In genomic region chr5:133415506-133415905, GRCh38 we compare ENCODE assay signal across 26 cellular contexts.
"Had no signal": no experiment of that assay in that cellular context is flagged by ENCODE, and none has a peak within 500 bp of the region (broad histone marks: within the 10 kb centered on the region; RNA-seq: fewer than 3 reads in every experiment).

No MANE protein-coding gene starts in this region.

- H3K9me3 ChIP-seq: left ventricle myocardium inferior, ovary, right atrium auricular region, right lobe of liver, stomach, thoracic aorta, tibial artery, uterus had no signal

- DNase-seq: heart right ventricle; islet precursor cell; left ventricle myocardium inferior; mesendoderm; naive B cell; ovary; right lobe of liver; stimulated activated CD4-positive, alpha-beta T cell treated with anti-CD3 and anti-CD28 coated beads, Interleukin-1b, Interleukin-23, amount 100 ng/mL, for 48 hours; stimulated activated CD4-positive, alpha-beta T cell treated with anti-CD3 and anti-CD28 coated beads, Interleukin-2, amount 100 ng/mL, for 48 hours; stimulated activated CD4-positive, alpha-beta T cell treated with anti-CD3 and anti-CD28 coated beads, Interleukin-4, amount 100 ng/mL, for 4 hours; stimulated activated CD8-positive, alpha-beta memory T cell treated with anti-CD3 and anti-CD28 coated beads, Interleukin-4, amount 100 ng/mL, for 48 hours; stimulated activated naive CD8-positive, alpha-beta T cell treated with anti-CD3 and anti-CD28 coated beads, Interleukin-15, Interleukin-2, amounts not matched to agents 100 U/mL and 50 U/mL, for 24 hours; stomach; tibial artery; trophoblast cell; uterus had no signal

- H3K9me3 Mint-ChIP-seq: stimulated activated memory B cell treated with anti-CD40 and anti-IgM and Interleukin-4, amounts not matched to agents 10 μg/mL and 1 μg/mL and 100 μg/mL, for 72 hours had no signal

- H3K4me2 ChIP-seq: hepatocyte, smooth muscle cell had no signal

- ATAC-seq: heart right ventricle; right lobe of liver; stimulated activated memory B cell treated with anti-CD40 and anti-IgM and Interleukin-4, amounts not matched to agents 10 μg/mL and 1 μg/mL and 100 μg/mL, for 72 hours; stimulated activated naive CD8-positive, alpha-beta T cell treated with anti-CD3 and anti-CD28 coated beads, Interleukin-15, Interleukin-2, amounts not matched to agents 100 U/mL and 50 U/mL, for 24 hours had no signal

- H3K36me3 Mint-ChIP-seq: mesothelial cell of epicardium; stimulated activated memory B cell treated with anti-CD40 and anti-IgM and Interleukin-4, amounts not matched to agents 10 μg/mL and 1 μg/mL and 100 μg/mL, for 72 hours had no signal

- H2AFZ ChIP-seq: hepatocyte had no signal

- H3K27ac ChIP-seq: heart right ventricle, hepatocyte, left ventricle myocardium inferior, ovary, right atrium auricular region, right lobe of liver, stomach, thoracic aorta, tibial artery, uterus had no signal

- H3K36me3 ChIP-seq: heart right ventricle, left ventricle myocardium inferior, ovary, right atrium auricular region, right lobe of liver, stomach, thoracic aorta, tibial artery, uterus had no signal

- H3K27ac Mint-ChIP-seq: mesothelial cell of epicardium; nephron; progenitor cell of endocrine pancreas; stimulated activated memory B cell treated with anti-CD40 and anti-IgM and Interleukin-4, amounts not matched to agents 10 μg/mL and 1 μg/mL and 100 μg/mL, for 72 hours had no signal

- H3K4me1 Mint-ChIP-seq: mesothelial cell of epicardium; nephron; neural crest cell; stimulated activated memory B cell treated with anti-CD40 and anti-IgM and Interleukin-4, amounts not matched to agents 10 μg/mL and 1 μg/mL and 100 μg/mL, for 72 hours had no signal

- H3K4me3 Mint-ChIP-seq: mesothelial cell of epicardium; naive B cell; nephron; neural crest cell; stimulated activated memory B cell treated with anti-CD40 and anti-IgM and Interleukin-4, amounts not matched to agents 10 μg/mL and 1 μg/mL and 100 μg/mL, for 72 hours had no signal

- H3K4me1 ChIP-seq: heart right ventricle, left ventricle myocardium inferior, right atrium auricular region, right lobe of liver, stomach, tibial artery, uterus had no signal

- H3K4me3 ChIP-seq: heart right ventricle, hepatocyte, left ventricle myocardium inferior, lung, ovary, right atrium auricular region, right lobe of liver, smooth muscle cell, stomach, thoracic aorta, tibial artery, uterus had no signal

- H3K27me3 ChIP-seq: ovary, right atrium auricular region, right lobe of liver, uterus had no signal
